In the genomic region with DNA sequence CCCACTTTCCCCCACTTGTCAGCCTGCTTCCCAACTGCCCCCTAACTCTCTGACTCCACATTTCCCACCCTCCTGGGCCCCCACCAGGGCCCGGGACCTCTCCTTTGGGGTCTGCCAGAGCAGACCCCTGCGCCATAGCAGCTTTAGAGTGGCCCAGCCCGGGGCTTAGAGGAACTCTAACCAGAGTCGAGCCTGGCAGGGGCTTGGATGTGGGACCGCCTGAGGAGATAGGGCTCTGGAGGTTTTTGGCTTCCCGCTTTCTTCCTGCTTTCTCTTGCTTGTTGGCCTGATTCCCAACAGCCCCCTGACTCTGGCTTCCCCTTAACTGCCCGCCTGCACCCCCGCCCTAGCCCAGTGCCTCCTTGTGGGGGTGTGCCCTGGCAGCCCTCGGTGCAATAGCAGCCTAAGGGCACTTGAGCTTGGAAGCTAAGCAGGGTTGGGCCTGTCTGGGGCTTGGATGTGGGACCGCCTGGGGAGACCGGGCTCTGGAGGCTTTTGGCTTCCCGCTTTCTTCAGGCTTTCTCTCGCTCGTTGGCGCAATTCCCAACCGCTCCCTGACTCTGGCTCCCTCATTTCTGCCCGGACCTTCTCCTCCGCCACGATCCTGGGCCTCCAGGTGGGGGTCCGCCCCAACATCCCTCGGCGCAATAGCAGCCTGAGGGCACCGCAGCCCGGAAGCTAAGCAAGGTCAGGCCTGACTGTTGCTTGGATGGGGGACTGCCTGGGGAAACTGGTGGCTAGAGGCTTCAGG, we compare ENCODE assay signal across 18 cellular contexts.
"Had no signal": no experiment of that assay in that cellular context is flagged by ENCODE, and none has a peak within 500 bp of the region (broad histone marks: within the 10 kb centered on the region; RNA-seq: fewer than 3 reads in every experiment).

No MANE protein-coding gene starts in this region.

- H3K4me3 ChIP-seq: left lung had no signal

- ATAC-seq: foreskin keratinocyte, left lung, natural killer cell had no signal

- DNase-seq: activated CD4-positive, alpha-beta T cell treated with anti-CD3 and anti-CD28 coated beads for 1 hour; activated CD8-positive, alpha-beta memory T cell treated with anti-CD3 and anti-CD28 coated beads for 24 hours; activated CD8-positive, alpha-beta memory T cell treated with anti-CD3 and anti-CD28 coated beads, Interleukin-2, amount 50 U/mL, for 48 hours; activated gamma-delta T cell; activated T-cell treated with anti-CD3 and anti-CD28 coated beads, Interleukin-2, amount 50 U/mL, for 48 hours; foreskin keratinocyte; hippocampal formation; mesendoderm; natural killer cell; stimulated activated CD4-positive, alpha-beta T cell treated with anti-CD3 and anti-CD28 coated beads, Interleukin-12 subunit alpha, Interleukin-12 subunit beta, amount 100 ng/mL, for 4 hours; stimulated activated CD4-positive, alpha-beta T cell treated with anti-CD3 and anti-CD28 coated beads, Interleukin-1b, Interleukin-23, amount 100 ng/mL, for 48 hours; stimulated activated CD8-positive, alpha-beta memory T cell treated with anti-CD3 and anti-CD28 coated beads, Interleukin-4, amount 100 ng/mL, for 48 hours; stimulated activated naive CD4-positive, alpha-beta T cell; SW 1271; T-helper 2 cell had no signal

- H3K27ac ChIP-seq: foreskin keratinocyte, left lung, neutrophil, VCaP had no signal

- H3K4me1 ChIP-seq: foreskin keratinocyte, left lung had no signal

- H3K27me3 ChIP-seq: foreskin keratinocyte, left lung, neutrophil had no signal

- H3K36me3 ChIP-seq: left lung, neutrophil had no signal
